In the genomic region with DNA sequence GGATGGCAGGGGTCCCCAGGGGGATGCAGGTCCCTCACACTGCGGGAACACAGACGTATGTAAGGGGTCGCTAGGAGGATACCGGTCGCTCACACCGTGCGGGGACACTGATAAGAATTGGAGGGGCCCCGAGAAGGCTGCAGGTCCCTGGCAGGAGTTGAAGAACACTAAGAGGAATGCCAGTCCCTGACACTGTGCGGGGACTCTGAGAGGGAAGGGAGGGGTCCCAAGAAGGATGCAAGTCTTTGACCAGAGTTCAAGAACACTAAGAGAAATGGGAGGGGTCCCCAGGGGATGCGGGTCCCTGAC, we compare ENCODE assay signal across 8 cellular contexts. TPM values are rescaled to one million over a fixed set of nuclear protein-coding genes. Genes with fewer than 3 reads are reported as not detected.
DNase-seq lines count a peak whose midpoint lies in the region; ATAC-seq and TF ChIP-seq lines count a peak whose summit lies in the region.

No MANE protein-coding gene starts in this region.

- peaks cover 7% of the 10 kb centered on the region for H3K27me3 Mint-ChIP-seq in T-helper 1 cell treated with Interleukin-12 subunit alpha and Interleukin-12 subunit beta and Interleukin-4 antibody, amounts not matched to agents 30 μg/mL and 1 μg/mL, for 36 hours (ENCODE audit: low read depth)
- H3K27me3 Mint-ChIP-seq in activated T-helper 2 cell treated with anti-CD3 and anti-CD28 coated beads, Interferon-gamma antibody, Interleukin-2, Interleukin-4, amounts not matched to agents 10 μg/mL and 5 μg/mL and 100 μg/mL, durations not matched to agents 14 hours and 24 hours and 36 hours (ENCODE audit: low read depth): peaks cover 7% of the 10 kb centered on the region
- peaks cover 0 to 4% (median 2%) of the 10 kb centered on the region in 3 donors for H3K27me3 Mint-ChIP-seq in immature natural killer cell (ENCODE audit: low read depth in 3 of 3)

- H3K4me3 ChIP-seq in suprapubic skin: peak overlapping the region; percentile 79

- H3K4me3 Mint-ChIP-seq in T-helper 1 cell treated with Interleukin-12 subunit alpha and Interleukin-12 subunit beta and Interleukin-4 antibody, amounts not matched to agents 30 μg/mL and 1 μg/mL, for 36 hours: peak overlapping the region; percentile 94
- H3K4me3 Mint-ChIP-seq in activated T-helper 2 cell treated with anti-CD3 and anti-CD28 coated beads, Interferon-gamma antibody, Interleukin-2, Interleukin-4, amounts not matched to agents 10 μg/mL and 5 μg/mL and 100 μg/mL, durations not matched to agents 14 hours and 24 hours and 36 hours (ENCODE audit: low read depth): peak overlapping the region; percentile 99
- peak overlapping the region; percentile 70 to 92 (median 91) for H3K4me3 Mint-ChIP-seq in immature natural killer cell

- intact Hi-C loops in activated T-helper 2 cell treated with anti-CD3 and anti-CD28 coated beads, Interferon-gamma antibody, Interleukin-2, Interleukin-4, amounts not matched to agents 10 μg/mL and 5 μg/mL and 100 μg/mL, durations not matched to agents 14 hours and 24 hours and 36 hours (cut with micrococcal nuclease): loop anchor here (5.0 kb wide), 1 partner anchor 152 kb away; a partner anchor contains a TSS
- intact Hi-C loops in sciatic nerve (cut with DNase I): no loop called here

- peaks cover 22% of the 10 kb centered on the region for H3K4me1 Mint-ChIP-seq in T-helper 1 cell treated with Interleukin-12 subunit alpha and Interleukin-12 subunit beta and Interleukin-4 antibody, amounts not matched to agents 30 μg/mL and 1 μg/mL, for 36 hours (ENCODE audit: low read depth)
- peaks cover 22% of the 10 kb centered on the region for H3K4me1 Mint-ChIP-seq in activated T-helper 2 cell treated with anti-CD3 and anti-CD28 coated beads, Interferon-gamma antibody, Interleukin-2, Interleukin-4, amounts not matched to agents 10 μg/mL and 5 μg/mL and 100 μg/mL, durations not matched to agents 14 hours and 24 hours and 36 hours (ENCODE audit: low read depth)
- peaks cover 22 to 39% of the 10 kb centered on the region in 2 donors for H3K4me1 Mint-ChIP-seq in immature natural killer cell

- peaks cover 5% of the 10 kb centered on the region for H3K36me3 ChIP-seq in suprapubic skin

- no peaks in the 10 kb centered on the region for H3K9me3 ChIP-seq in suprapubic skin

- H3K27ac Mint-ChIP-seq in T-helper 1 cell treated with Interleukin-12 subunit alpha and Interleukin-12 subunit beta and Interleukin-4 antibody, amounts not matched to agents 30 μg/mL and 1 μg/mL, for 36 hours: peak overlapping the region; percentile 93
- H3K27ac Mint-ChIP-seq in activated T-helper 2 cell treated with anti-CD3 and anti-CD28 coated beads, Interferon-gamma antibody, Interleukin-2, Interleukin-4, amounts not matched to agents 10 μg/mL and 5 μg/mL and 100 μg/mL, durations not matched to agents 14 hours and 24 hours and 36 hours: peak overlapping the region; percentile 94
- peak overlapping the region; percentile 73 to 91 (median 90) for H3K27ac Mint-ChIP-seq in immature natural killer cell

- no peak for TF ChIP-seq POLR2A in suprapubic skin (IDR thresholded peaks at IDR 0.05)

- no peak for DNase-seq in T-helper 1 cell
- no peak for DNase-seq in activated T-helper 2 cell treated with anti-CD3 and anti-CD28 coated beads, Interferon-gamma antibody, Interleukin-2, Interleukin-4, amounts not matched to agents 10 μg/mL and 5 μg/mL and 100 μg/mL, durations not matched to agents 14 hours and 24 hours and 36 hours (ENCODE audit: low spot score)
- DNase-seq in immature natural killer cell: no peak
- no peak for DNase-seq in suprapubic skin (ENCODE audit: low spot score in 2 of 2)
- no peak for DNase-seq in sciatic nerve (ENCODE audit: low spot score)
- DNase-seq in germinal center (ENCODE audit: low spot score): no peak

- ATAC-seq in sciatic nerve (no peak), GM21529 (IDR thresholded peaks at IDR 0.05; ENCODE audit: unreplicated experiment) (no peak)

- no peaks in the 10 kb centered on the region for H3K9me3 Mint-ChIP-seq in T-helper 1 cell treated with Interleukin-12 subunit alpha and Interleukin-12 subunit beta and Interleukin-4 antibody, amounts not matched to agents 30 μg/mL and 1 μg/mL, for 36 hours
- no peaks in the 10 kb centered on the region for H3K9me3 Mint-ChIP-seq in activated T-helper 2 cell treated with anti-CD3 and anti-CD28 coated beads, Interferon-gamma antibody, Interleukin-2, Interleukin-4, amounts not matched to agents 10 μg/mL and 5 μg/mL and 100 μg/mL, durations not matched to agents 14 hours and 24 hours and 36 hours
- H3K9me3 Mint-ChIP-seq in immature natural killer cell: no peaks in the 10 kb centered on the region

- no peaks in the 10 kb centered on the region for H3K27me3 ChIP-seq in suprapubic skin

- 1% methylated on average over 10 of the region's 10 CpGs for WGBS in suprapubic skin

- H3K27ac ChIP-seq in suprapubic skin: peak overlapping the region; percentile 64

- peaks cover 18% of the 10 kb centered on the region for H3K4me1 ChIP-seq in suprapubic skin

- peaks cover 9% of the 10 kb centered on the region for H3K36me3 Mint-ChIP-seq in T-helper 1 cell treated with Interleukin-12 subunit alpha and Interleukin-12 subunit beta and Interleukin-4 antibody, amounts not matched to agents 30 μg/mL and 1 μg/mL, for 36 hours (ENCODE audit: low read depth)
- H3K36me3 Mint-ChIP-seq in activated T-helper 2 cell treated with anti-CD3 and anti-CD28 coated beads, Interferon-gamma antibody, Interleukin-2, Interleukin-4, amounts not matched to agents 10 μg/mL and 5 μg/mL and 100 μg/mL, durations not matched to agents 14 hours and 24 hours and 36 hours (ENCODE audit: low read depth): peaks cover 8% of the 10 kb centered on the region
- peaks cover 3% of the 10 kb centered on the region in 3 donors for H3K36me3 Mint-ChIP-seq in immature natural killer cell

- no peak for TF ChIP-seq EP300 in suprapubic skin (IDR thresholded peaks at IDR 0.05)

- TF ChIP-seq CTCF in suprapubic skin (IDR thresholded peaks at IDR 0.05): no peak

RNA-seq across cellular contexts. Expression of a gene that starts 0.5 kb away (rescaled TPM):
- 11.9 and 13.3 TPM in 2 replicates for total RNA-seq in activated T-helper 2 cell treated with anti-CD3 and anti-CD28 coated beads, Interferon-gamma antibody, Interleukin-2, Interleukin-4, amounts not matched to agents 10 μg/mL and 5 μg/mL and 100 μg/mL, durations not matched to agents 14 hours and 24 hours and 36 hours
- polyA plus RNA-seq in immature natural killer cell: 10 to 100 TPM; 17.1 to 25.2 (median 21.8) TPM
- 1 to 10 TPM; 4.3 to 6.0 (median 5.2) TPM for total RNA-seq in suprapubic skin
- 17.3 TPM for total RNA-seq in sciatic nerve
